In genomic region chr7:55140221-55140980, GRCh38 we compare ENCODE assay signal across 1 cellular context.
TF ChIP-seq lines count a peak whose summit lies in the region.

No MANE protein-coding gene starts in this region.

TF ChIP-seq in GM12878, 131 proteins besides CTCF, POLR2A, EP300 and RAD21 (continued from another document and continues in another):
- TF ChIP-seq ZNF592 (IDR thresholded peaks at IDR 0.05) (no peak), PRDM15 (CRISPR knock-in tag; IDR thresholded peaks at IDR 0.05) (no peak), ESRRA (IDR thresholded peaks at IDR 0.05; ENCODE audit: low read length) (no peak), PAX8 (IDR thresholded peaks at IDR 0.05) (no peak), STAT3 (IDR thresholded peaks at IDR 0.05; ENCODE audit: low read depth, low read length) (no peak), USF1 (IDR thresholded peaks at IDR 0.05; ENCODE audit: borderline replicate concordance, extremely low read length, insufficient read depth, low read depth, low read length) (no peak), JUND (IDR thresholded peaks at IDR 0.05; ENCODE audit: low read depth, low read length) (no peak), ELK1 (IDR thresholded peaks at IDR 0.05; ENCODE audit: low read depth, low read length) (no peak), HCFC1 (IDR thresholded peaks at IDR 0.05; ENCODE audit: low read length) (no peak), MEF2B (IDR thresholded peaks at IDR 0.05; ENCODE audit: partially characterized antibody, poor library complexity, severe bottlenecking) (peak; percentile 48), KLF5 (IDR thresholded peaks at IDR 0.05; ENCODE audit: partially characterized antibody) (no peak), ZNF384 (IDR thresholded peaks at IDR 0.05; ENCODE audit: borderline replicate concordance, low read depth, low read length) (no peak), E4F1 (IDR thresholded peaks at IDR 0.05; ENCODE audit: borderline replicate concordance, partially characterized antibody) (no peak), JUNB (IDR thresholded peaks at IDR 0.05) (no peak; the same call in 1 of the 2 replicates), HDAC6 (IDR thresholded peaks at IDR 0.05; ENCODE audit: unreplicated experiment) (no peak), CHD2 (IDR thresholded peaks at IDR 0.05; ENCODE audit: borderline replicate concordance, low read depth, low read length) (no peak), EED (IDR thresholded peaks at IDR 0.05; ENCODE audit: low read depth) (no peak), CREM (IDR thresholded peaks at IDR 0.05; ENCODE audit: low read depth) (no peak), BCL3 (IDR thresholded peaks at IDR 0.05; ENCODE audit: borderline replicate concordance, insufficient read depth, low read depth, low read length, poor library complexity, severe bottlenecking) (peak; percentile 25), ATF3 (IDR thresholded peaks at IDR 0.05; ENCODE audit: borderline replicate concordance, extremely low read depth, low read depth, low read length) (no peak), MTA2 (IDR thresholded peaks at IDR 0.05; ENCODE audit: low read depth) (0 out of 2 replicates have a peak, but pooled peaks have one; percentile 27), WRNIP1 (IDR thresholded peaks at IDR 0.05; ENCODE audit: borderline replicate concordance, low read depth, low read length) (no peak), HSF1 (IDR thresholded peaks at IDR 0.05; ENCODE audit: low read depth, low read length) (no peak), E2F4 (IDR thresholded peaks at IDR 0.05; ENCODE audit: low read depth, low read length) (no peak), CHD4 (IDR thresholded peaks at IDR 0.05) (no peak), IKZF1 (conservative IDR thresholded peaks at IDR 0.05) (0 out of 2 replicates have a peak, but pooled peaks have one; percentile 42), USF2 (IDR thresholded peaks at IDR 0.05; ENCODE audit: borderline replicate concordance, low read depth, low read length) (no peak), CEBPZ (IDR thresholded peaks at IDR 0.05; ENCODE audit: low read depth, low read length) (no peak), POLR2AphosphoS5 (IDR thresholded peaks at IDR 0.05; ENCODE audit: low read length) (no peak), POLR2AphosphoS2 (IDR thresholded peaks at IDR 0.05; ENCODE audit: low read depth, low read length) (no peak), ASH2L (IDR thresholded peaks at IDR 0.05; ENCODE audit: borderline replicate concordance, low read depth) (no peak), TCF3 (IDR thresholded peaks at IDR 0.05; ENCODE audit: borderline replicate concordance, insufficient read depth, low read depth, low read length) (no peak), TCF12 (IDR thresholded peaks at IDR 0.05; ENCODE audit: low read depth, low read length) (no peak), FOXM1 (IDR thresholded peaks at IDR 0.05; ENCODE audit: low read depth, low read length) (no peak)
